In the genomic region with DNA sequence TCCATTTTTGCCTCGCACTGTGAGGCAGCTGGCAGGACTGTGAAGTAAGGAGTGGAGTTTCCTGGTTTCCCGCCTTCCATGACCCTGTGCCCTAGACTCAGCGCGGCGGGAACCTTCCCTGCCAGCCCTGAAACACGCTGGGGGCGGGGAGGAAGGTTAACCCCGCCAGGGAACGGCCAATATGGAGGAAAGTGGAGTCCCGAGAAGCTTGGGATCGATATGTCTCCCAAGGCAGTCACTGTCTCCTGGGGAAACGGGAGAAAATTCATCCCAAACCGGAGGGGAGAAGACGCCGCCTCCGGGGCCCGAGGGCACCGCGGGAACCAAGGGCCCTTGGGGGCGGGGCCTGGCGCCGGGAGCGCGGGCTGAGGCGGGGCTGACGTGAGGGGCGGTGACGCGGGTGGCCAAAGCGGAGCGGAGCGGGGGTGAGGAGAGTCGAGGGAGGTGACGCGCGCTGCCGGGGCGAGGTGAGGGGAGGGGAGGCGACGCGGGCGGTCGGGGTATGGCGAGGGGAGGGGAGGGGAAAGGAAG, we compare ENCODE assay signal across 1 cellular context.
TF ChIP-seq lines count a peak whose summit lies in the region.

A gene with protein sequence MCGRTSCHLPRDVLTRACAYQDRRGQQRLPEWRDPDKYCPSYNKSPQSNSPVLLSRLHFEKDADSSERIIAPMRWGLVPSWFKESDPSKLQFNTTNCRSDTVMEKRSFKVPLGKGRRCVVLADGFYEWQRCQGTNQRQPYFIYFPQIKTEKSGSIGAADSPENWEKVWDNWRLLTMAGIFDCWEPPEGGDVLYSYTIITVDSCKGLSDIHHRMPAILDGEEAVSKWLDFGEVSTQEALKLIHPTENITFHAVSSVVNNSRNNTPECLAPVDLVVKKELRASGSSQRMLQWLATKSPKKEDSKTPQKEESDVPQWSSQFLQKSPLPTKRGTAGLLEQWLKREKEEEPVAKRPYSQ (plus strand): TSS at position 432 of the 531 bp plus-strand sequence. CDS start 863 bp downstream, outside the sequence.

TF ChIP-seq in K562, 482 proteins besides CTCF, POLR2A, EP300 and RAD21 (continued from another document and continues in another):
- TF ChIP-seq, protein P1, sequence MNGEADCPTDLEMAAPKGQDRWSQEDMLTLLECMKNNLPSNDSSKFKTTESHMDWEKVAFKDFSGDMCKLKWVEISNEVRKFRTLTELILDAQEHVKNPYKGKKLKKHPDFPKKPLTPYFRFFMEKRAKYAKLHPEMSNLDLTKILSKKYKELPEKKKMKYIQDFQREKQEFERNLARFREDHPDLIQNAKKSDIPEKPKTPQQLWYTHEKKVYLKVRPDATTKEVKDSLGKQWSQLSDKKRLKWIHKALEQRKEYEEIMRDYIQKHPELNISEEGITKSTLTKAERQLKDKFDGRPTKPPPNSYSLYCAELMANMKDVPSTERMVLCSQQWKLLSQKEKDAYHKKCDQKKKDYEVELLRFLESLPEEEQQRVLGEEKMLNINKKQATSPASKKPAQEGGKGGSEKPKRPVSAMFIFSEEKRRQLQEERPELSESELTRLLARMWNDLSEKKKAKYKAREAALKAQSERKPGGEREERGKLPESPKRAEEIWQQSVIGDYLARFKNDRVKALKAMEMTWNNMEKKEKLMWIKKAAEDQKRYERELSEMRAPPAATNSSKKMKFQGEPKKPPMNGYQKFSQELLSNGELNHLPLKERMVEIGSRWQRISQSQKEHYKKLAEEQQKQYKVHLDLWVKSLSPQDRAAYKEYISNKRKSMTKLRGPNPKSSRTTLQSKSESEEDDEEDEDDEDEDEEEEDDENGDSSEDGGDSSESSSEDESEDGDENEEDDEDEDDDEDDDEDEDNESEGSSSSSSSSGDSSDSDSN (IDR thresholded peaks at IDR 0.05; ENCODE audit: borderline replicate concordance in 1 of 2, low read depth in 2 of 2, low read length in 2 of 2), result 0 out of 4 replicates have a peak, but pooled peaks of 1 of the 2 experiments have one; percentile 34
- TF ChIP-seq NFE2 (IDR thresholded peaks at IDR 0.05; ENCODE audit: low read depth), result no peak
- TF ChIP-seq MITF (IDR thresholded peaks at IDR 0.05), result no peak
- no peak for TF ChIP-seq KLF10 (CRISPR knock-in tag; IDR thresholded peaks at IDR 0.05)
- TF ChIP-seq, protein P2, sequence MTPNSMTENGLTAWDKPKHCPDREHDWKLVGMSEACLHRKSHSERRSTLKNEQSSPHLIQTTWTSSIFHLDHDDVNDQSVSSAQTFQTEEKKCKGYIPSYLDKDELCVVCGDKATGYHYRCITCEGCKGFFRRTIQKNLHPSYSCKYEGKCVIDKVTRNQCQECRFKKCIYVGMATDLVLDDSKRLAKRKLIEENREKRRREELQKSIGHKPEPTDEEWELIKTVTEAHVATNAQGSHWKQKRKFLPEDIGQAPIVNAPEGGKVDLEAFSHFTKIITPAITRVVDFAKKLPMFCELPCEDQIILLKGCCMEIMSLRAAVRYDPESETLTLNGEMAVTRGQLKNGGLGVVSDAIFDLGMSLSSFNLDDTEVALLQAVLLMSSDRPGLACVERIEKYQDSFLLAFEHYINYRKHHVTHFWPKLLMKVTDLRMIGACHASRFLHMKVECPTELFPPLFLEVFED (CRISPR knock-in tag; conservative IDR thresholded peaks at IDR 0.05), result 0 out of 2 replicates have a peak, but pooled peaks have one; percentile 37
- TF ChIP-seq TAL1 (IDR thresholded peaks at IDR 0.05), result no peak
- no peak for TF ChIP-seq ZNF217 (CRISPR knock-in tag; IDR thresholded peaks at IDR 0.05)
- TF ChIP-seq POLR2AphosphoS5 (IDR thresholded peaks at IDR 0.05; ENCODE audit: control insufficient read depth, insufficient read depth, low read depth, low read length), result no peak
- TF ChIP-seq BMI1 (IDR thresholded peaks at IDR 0.05; ENCODE audit: low read length), result no peak
- no peak; the same call in 1 of the 2 replicates for TF ChIP-seq MTA3 (IDR thresholded peaks at IDR 0.05; ENCODE audit: borderline replicate concordance)
- TF ChIP-seq OTX1 (CRISPR knock-in tag; IDR thresholded peaks at IDR 0.05), result no peak
- no peak for TF ChIP-seq TCFL5 (CRISPR knock-in tag; conservative IDR thresholded peaks at IDR 0.05)
- no peak for TF ChIP-seq DMBX1 (CRISPR knock-in tag; IDR thresholded peaks at IDR 0.05; ENCODE audit: borderline replicate concordance)
- no peak for TF ChIP-seq FOXP4 (CRISPR knock-in tag; IDR thresholded peaks at IDR 0.05; ENCODE audit: borderline replicate concordance)
- peak; percentile 86 for TF ChIP-seq CREM (IDR thresholded peaks at IDR 0.05; ENCODE audit: low read depth)
- 0 out of 2 replicates have a peak, but pooled peaks have one; percentile 44 for TF ChIP-seq GMEB1 (CRISPR knock-in tag; IDR thresholded peaks at IDR 0.05)
- TF ChIP-seq ETS2 (tag; IDR thresholded peaks at IDR 0.05; ENCODE audit: borderline replicate concordance, poor library complexity, severe bottlenecking), result no peak
- TF ChIP-seq PURB (CRISPR knock-in tag; IDR thresholded peaks at IDR 0.05; ENCODE audit: low read depth), result no peak
- TF ChIP-seq TBP (optimal IDR thresholded peaks at IDR 0.05; ENCODE audit: low read depth, low read length), result no peak
- no peak for TF ChIP-seq PPARD (CRISPR knock-in tag; IDR thresholded peaks at IDR 0.05)
- no peak for TF ChIP-seq ETV1 (tag; conservative IDR thresholded peaks at IDR 0.05; ENCODE audit: low read depth)
- TF ChIP-seq KLF1 (tag; IDR thresholded peaks at IDR 0.05), result no peak
- TF ChIP-seq ZKSCAN8 (CRISPR knock-in tag; IDR thresholded peaks at IDR 0.05), result no peak
- no peak for TF ChIP-seq FOSL1 (tag; conservative IDR thresholded peaks at IDR 0.05)
- no peak for TF ChIP-seq CBFA2T2 (conservative IDR thresholded peaks at IDR 0.05)
- no peak for TF ChIP-seq ZNF57 (CRISPR knock-in tag; IDR thresholded peaks at IDR 0.05)
- TF ChIP-seq RFX5 (IDR thresholded peaks at IDR 0.05; ENCODE audit: low read depth, low read length), result no peak
- no peak for TF ChIP-seq BRD9 (IDR thresholded peaks at IDR 0.05; ENCODE audit: low read depth, partially characterized antibody)
- peak; percentile 19; the same call in 1 of the 2 replicates for TF ChIP-seq EP400 (IDR thresholded peaks at IDR 0.05)
- TF ChIP-seq XRCC5 (IDR thresholded peaks at IDR 0.05; ENCODE audit: low read depth, low read length), result no peak
- TF ChIP-seq, protein P3, sequence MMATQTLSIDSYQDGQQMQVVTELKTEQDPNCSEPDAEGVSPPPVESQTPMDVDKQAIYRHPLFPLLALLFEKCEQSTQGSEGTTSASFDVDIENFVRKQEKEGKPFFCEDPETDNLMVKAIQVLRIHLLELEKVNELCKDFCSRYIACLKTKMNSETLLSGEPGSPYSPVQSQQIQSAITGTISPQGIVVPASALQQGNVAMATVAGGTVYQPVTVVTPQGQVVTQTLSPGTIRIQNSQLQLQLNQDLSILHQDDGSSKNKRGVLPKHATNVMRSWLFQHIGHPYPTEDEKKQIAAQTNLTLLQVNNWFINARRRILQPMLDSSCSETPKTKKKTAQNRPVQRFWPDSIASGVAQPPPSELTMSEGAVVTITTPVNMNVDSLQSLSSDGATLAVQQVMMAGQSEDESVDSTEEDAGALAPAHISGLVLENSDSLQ (IDR thresholded peaks at IDR 0.05), result peak; percentile 63
- no peak for TF ChIP-seq SRSF7 (optimal IDR thresholded peaks at IDR 0.05; ENCODE audit: low read depth, low read length)
- TF ChIP-seq HES1 (IDR thresholded peaks at IDR 0.05; ENCODE audit: low read depth), result no peak
- no peak for TF ChIP-seq WHSC1 (IDR thresholded peaks at IDR 0.05; ENCODE audit: low read length)
- TF ChIP-seq AFF4 (CRISPR knock-in tag; IDR thresholded peaks at IDR 0.05), result no peak
- TF ChIP-seq ZNF134 (CRISPR knock-in tag; conservative IDR thresholded peaks at IDR 0.05), result no peak
- no peak for TF ChIP-seq NFATC3 (IDR thresholded peaks at IDR 0.05)
- TF ChIP-seq RFX1 (IDR thresholded peaks at IDR 0.05), result no peak
- TF ChIP-seq ZNF41 (CRISPR knock-in tag; conservative IDR thresholded peaks at IDR 0.05), result no peak
- TF ChIP-seq SREBF1 (IDR thresholded peaks at IDR 0.05; ENCODE audit: borderline replicate concordance, low read depth, low read length), result no peak
- TF ChIP-seq PML (IDR thresholded peaks at IDR 0.05; ENCODE audit: low read length), result no peak
- TF ChIP-seq POU5F1 (IDR thresholded peaks at IDR 0.05; ENCODE audit: borderline replicate concordance, low read depth, low read length, partially characterized antibody), result no peak
- no peak for TF ChIP-seq PBX2 (CRISPR knock-in tag; IDR thresholded peaks at IDR 0.05; ENCODE audit: low read depth)
- no peak for TF ChIP-seq PBX2 (tag; conservative IDR thresholded peaks at IDR 0.05; ENCODE audit: low read depth)
- TF ChIP-seq ZNF551 (CRISPR knock-in tag; IDR thresholded peaks at IDR 0.05), result no peak
